8 cellular contexts compared by ENCODE assay signal in genomic region chr11:63919267-63920125, GRCh38. TPM values are rescaled to one million over a fixed set of nuclear protein-coding genes. Genes with fewer than 3 reads are reported as not detected.
DNase-seq lines count a peak whose midpoint lies in the region; ATAC-seq and TF ChIP-seq lines count a peak whose summit lies in the region.

No MANE protein-coding gene starts in this region.

- H3K4me3 Mint-ChIP-seq in activated naive CD4-positive, alpha-beta T cell treated with anti-CD3 and anti-CD28 coated beads, Interleukin-2, amount 10 ng/mL, durations not matched to agents 7 days and 5 days: no peak overlapping the region

- no peaks in the 10 kb centered on the region for H3K9me3 Mint-ChIP-seq in activated naive CD4-positive, alpha-beta T cell treated with anti-CD3 and anti-CD28 coated beads, Interleukin-2, amount 10 ng/mL, durations not matched to agents 7 days and 5 days

- no peak for TF ChIP-seq CTCF in psoas muscle (IDR thresholded peaks at IDR 0.05)

- no peak for TF ChIP-seq POLR2A in GM18505 (IDR thresholded peaks at IDR 0.05; ENCODE audit: borderline replicate concordance, extremely low read depth, insufficient read depth, insufficient read length)

- H3K4me1 ChIP-seq in psoas muscle: peaks cover 33% of the 10 kb centered on the region

- H3K36me3 Mint-ChIP-seq in activated naive CD4-positive, alpha-beta T cell treated with anti-CD3 and anti-CD28 coated beads, Interleukin-2, amount 10 ng/mL, durations not matched to agents 7 days and 5 days: no peaks in the 10 kb centered on the region

- no peak overlapping the region for H3K27ac Mint-ChIP-seq in activated naive CD4-positive, alpha-beta T cell treated with anti-CD3 and anti-CD28 coated beads, Interleukin-2, amount 10 ng/mL, durations not matched to agents 7 days and 5 days

- H3K4me3 ChIP-seq in psoas muscle: peak overlapping the region; percentile 73

- ATAC-seq in Right ventricle myocardium inferior (peak; percentile 50), psoas muscle (peak in 2 of 4 donors; percentile 16 to 26), GM18505 (IDR thresholded peaks at IDR 0.05; ENCODE audit: unreplicated experiment) (no peak)

- no peaks in the 10 kb centered on the region for H3K36me3 ChIP-seq in psoas muscle (ENCODE audit: insufficient read depth in 1 of 2, low read depth in 1 of 2)

- CTCF ChIA-PET in activated naive CD4-positive, alpha-beta T cell treated with anti-CD3 and anti-CD28 coated beads, Interleukin-2, amount 10 ng/mL, durations not matched to agents 7 days and 5 days (lab: Charles Lee): interaction anchor here (1.1 to 4.6 kb wide), 4 partner anchors 13 to 82 kb away, joined by 3 to 36 read pairs (median 8); partner anchors contain the start of gene MARK2

- H3K27me3 Mint-ChIP-seq in activated naive CD4-positive, alpha-beta T cell treated with anti-CD3 and anti-CD28 coated beads, Interleukin-2, amount 10 ng/mL, durations not matched to agents 7 days and 5 days: peaks cover 94% of the 10 kb centered on the region

- WGBS in psoas muscle, 3 donors: 14 to 42% (median 21%) methylated on average over 19 to 41 of the region's 41 CpGs

- peak; percentile 68 for DNase-seq in DMS 273 treated with DMSO at 0.1 percent for 48 hours (lab: John Stamatoyannopoulos, UW)
- DNase-seq in NOMO-1 treated with dmso at 0.1 percent for 144 hours (lab: John Stamatoyannopoulos, UW; ENCODE audit: unreplicated experiment): peak; percentile 14
- peak; percentile 82 for DNase-seq in Right ventricle myocardium inferior (ENCODE audit: missing footprints)
- peak; percentile 39 to 69 for DNase-seq in psoas muscle
- no peak for DNase-seq in activated naive CD4-positive, alpha-beta T cell treated with anti-CD3 and anti-CD28 coated beads, Interleukin-2, amount 10 ng/mL, durations not matched to agents 7 days and 5 days
- DNase-seq in activated naive CD4-positive, alpha-beta T cell treated with anti-CD3 and anti-CD28 coated beads, Interleukin-2, amount 50 U/mL, for 16 hours: no peak
- no peak for DNase-seq in COR-L47 (lab: John Stamatoyannopoulos, UW)

- intact Hi-C loops in Right ventricle myocardium inferior (cut with DNase I): loop anchor here (1.0 kb wide), 1 partner anchor 45 kb away; no protein-coding TSS in a partner anchor
- intact Hi-C loops in psoas muscle (cut with DNase I): loop anchor here (2.0 to 5.0 kb wide), 3 partner anchors 19 to 47 kb away; partner anchors contain the start of gene NAA40 (in 1 of the 2)

- H3K27me3 ChIP-seq in psoas muscle (ENCODE audit: insufficient read depth in 3 of 3, low read length in 2 of 3): no peaks in the 10 kb centered on the region

- peak overlapping the region; percentile 85 for H3K27ac ChIP-seq in psoas muscle

- peaks cover 15% of the 10 kb centered on the region for H3K4me1 Mint-ChIP-seq in activated naive CD4-positive, alpha-beta T cell treated with anti-CD3 and anti-CD28 coated beads, Interleukin-2, amount 10 ng/mL, durations not matched to agents 7 days and 5 days

- H3K9me3 ChIP-seq in psoas muscle: no peaks in the 10 kb centered on the region

RNA-seq across cellular contexts. Expression of gene RCOR2, which starts 2.5 kb away (rescaled TPM):
- total RNA-seq in Right ventricle myocardium inferior: 11.1 TPM
- total RNA-seq in psoas muscle: 1 to 10 TPM in 1 of 4 donors, under 1 TPM in 3; 0.25 to 2.1 (median 0.47) TPM
- polyA plus RNA-seq in psoas muscle: under 1 TPM; 0.07 to 0.91 (median 0.77) TPM

RNA-seq across cellular contexts. Expression of gene NAA40, which starts 19.3 kb away (rescaled TPM):
- total RNA-seq in Right ventricle myocardium inferior (18.7 TPM), psoas muscle (10 to 100 TPM in 1 of 4 donors, 1 to 10 TPM in 3; 5.4 to 13.7 (median 7.8) TPM)
- 10 to 100 TPM in 1 of 3 donors, 1 to 10 TPM in 2; 4.6 to 10.5 (median 7.6) TPM for polyA plus RNA-seq in psoas muscle

RNA-seq across cellular contexts. Expression of gene COX8A, which starts 54.9 kb away (rescaled TPM):
- total RNA-seq in Right ventricle myocardium inferior (1,159 TPM), psoas muscle (100 to 1,000 TPM; 547 to 830 (median 614) TPM)
- polyA plus RNA-seq in psoas muscle: 1,000 to 10,000 TPM; 1,239 to 1,847 (median 1,663) TPM

Comparison
In these comparisons a context has a peak if more than half of its experiments do, and no peak if none do; other contexts are left out.
1. DNase-seq: peak in DMS 273 treated with DMSO at 0.1 percent for 48 hours (single experiment), NOMO-1 treated with dmso at 0.1 percent for 144 hours (single experiment), Right ventricle myocardium inferior (single experiment) and psoas muscle (2 of 2); none in activated naive CD4-positive, alpha-beta T cell treated with anti-CD3 and anti-CD28 coated beads, Interleukin-2, amount 10 ng/mL, durations not matched to agents 7 days and 5 days (single experiment), activated naive CD4-positive, alpha-beta T cell treated with anti-CD3 and anti-CD28 coated beads, Interleukin-2, amount 50 U/mL, for 16 hours (single experiment) and COR-L47 (single experiment).